In genomic region chr18:57210711-57211411, GRCh38 we compare ENCODE assay signal across 12 cellular contexts.
DNase-seq lines count a peak whose midpoint lies in the region; FAIRE-seq and TF ChIP-seq lines count a peak whose summit lies in the region.
"Had no signal": no experiment of that assay in that cellular context is flagged by ENCODE, and none has a peak within 500 bp of the region (broad histone marks: within the 10 kb centered on the region; RNA-seq: fewer than 3 reads in every experiment).

No MANE protein-coding gene starts in this region.

- peak; percentile 47 for FAIRE-seq in bronchial epithelial cell (lab: Jason Lieb, UNC)

- H2AFZ ChIP-seq in MM.1S (ENCODE audit: low read length), result peak overlapping the region; percentile 32

- 40 to 43% methylated on average over 1 of the region's 1 CpG for WGBS in mesodermal cell (ENCODE audit: insufficient coverage in 2 of 2), 2 experiments

- no peaks in the 10 kb centered on the region for H3K9me3 ChIP-seq in MM.1S (replicated peaks; ENCODE audit: insufficient read depth, low read length)
- no peaks in the 10 kb centered on the region for H3K9me3 ChIP-seq in mesodermal cell (ENCODE audit: control insufficient read depth, low read length)
- H3K9me3 ChIP-seq: neutrophil had no signal

- H3K27ac ChIP-seq in MM.1S (ENCODE audit: low read length), result peak overlapping the region; percentile 89
- H3K27ac ChIP-seq in mesodermal cell (ENCODE audit: low read depth, low read length, severe bottlenecking), result peak overlapping the region; percentile 76
- H3K27ac ChIP-seq: neutrophil, VCaP had no signal

- peak overlapping the region; percentile 66 for H3K9ac ChIP-seq in MM.1S (ENCODE audit: low read length)

- H3K4me3 ChIP-seq in MM.1S (ENCODE audit: low read length) (peak overlapping the region; percentile 61), bronchial epithelial cell (ENCODE audit: low read depth, low read length) (no peak overlapping the region), mesodermal cell (ENCODE audit: extremely low read depth, insufficient read depth, low read length, poor library complexity, severe bottlenecking) (no peak overlapping the region)

- H3K9me2 ChIP-seq in MM.1S (replicated peaks; ENCODE audit: insufficient read depth, low read length), result no peaks in the 10 kb centered on the region

- no peaks in the 10 kb centered on the region for H4K20me1 ChIP-seq in MM.1S (ENCODE audit: insufficient read depth, low read length)

- no peak for TF ChIP-seq CTCF in MM.1S (IDR thresholded peaks at IDR 0.05; ENCODE audit: low read length)
- TF ChIP-seq CTCF in bronchial epithelial cell (IDR thresholded peaks at IDR 0.05; ENCODE audit: insufficient read depth, low read length, severe bottlenecking), result no peak

- peak overlapping the region; percentile 98 for H3K4me2 ChIP-seq in MM.1S (ENCODE audit: low read depth, low read length)

- H3K4me1 ChIP-seq in MM.1S (ENCODE audit: low read length), result peaks cover 36% of the 10 kb centered on the region
- H3K4me1 ChIP-seq in mesodermal cell (ENCODE audit: control insufficient read depth, insufficient read depth, low read length, poor library complexity, severe bottlenecking), result peaks cover 34% of the 10 kb centered on the region

- H3K79me2 ChIP-seq in MM.1S (ENCODE audit: low read length), result no peaks in the 10 kb centered on the region

- H3F3A ChIP-seq in MM.1S (ENCODE audit: insufficient read depth, low read length), result peaks cover 24% of the 10 kb centered on the region

- DNase-seq in EH (ENCODE audit: low read depth), result peak; percentile 11
- peak; percentile 11 for DNase-seq in MM.1S
- DNase-seq in bronchial epithelial cell (ENCODE audit: low read depth), result peak; percentile 9
- DNase-seq in activated CD8-positive, alpha-beta memory T cell treated with anti-CD3 and anti-CD28 coated beads, Interleukin-2, amount 50 U/mL, for 4 hours, result no peak
- no peak for DNase-seq in RKO (ENCODE audit: low spot score)
- no peak for DNase-seq in NCI-H524 treated with DMSO at 0.1 percent for 48 hours (lab: John Stamatoyannopoulos, UW)
- no peak for DNase-seq in COLO668 (lab: John Stamatoyannopoulos, UW; ENCODE audit: unreplicated experiment)
- DNase-seq: activated naive CD4-positive, alpha-beta T cell; NCI-H1105 had no signal

- H3K36me3 ChIP-seq in MM.1S (replicated peaks; ENCODE audit: insufficient read depth, low read length) (no peaks in the 10 kb centered on the region), bronchial epithelial cell (ENCODE audit: control insufficient read depth, insufficient read depth, low read length) (no peaks in the 10 kb centered on the region), mesodermal cell (ENCODE audit: control insufficient read depth, insufficient read depth, low read length) (no peaks in the 10 kb centered on the region)
- H3K36me3 ChIP-seq: neutrophil had no signal

- H3K27me3 ChIP-seq in MM.1S (replicated peaks; ENCODE audit: insufficient read depth, low read length) (no peaks in the 10 kb centered on the region), bronchial epithelial cell (ENCODE audit: control insufficient read depth, insufficient read depth, low read length) (no peaks in the 10 kb centered on the region)

Comparison
In these comparisons a context has a peak if more than half of its experiments do, and no peak if none do; other contexts are left out.
1. DNase-seq: peak in EH (single experiment), MM.1S (single experiment) and bronchial epithelial cell (single experiment); none in activated CD8-positive, alpha-beta memory T cell treated with anti-CD3 and anti-CD28 coated beads, Interleukin-2, amount 50 U/mL, for 4 hours (single experiment), RKO (single experiment), NCI-H524 treated with DMSO at 0.1 percent for 48 hours (single experiment) and COLO668 (single experiment).